In genomic region chr6:125994659-125995488, GRCh38 we compare ENCODE assay signal across 25 cellular contexts. TPM values are rescaled to one million over a fixed set of nuclear protein-coding genes. Genes with fewer than 3 reads are reported as not detected.
DNase-seq lines count a peak whose midpoint lies in the region; ATAC-seq and TF ChIP-seq lines count a peak whose summit lies in the region.
"Had no signal": no experiment of that assay in that cellular context is flagged by ENCODE, and none has a peak within 500 bp of the region (broad histone marks: within the 10 kb centered on the region; RNA-seq: fewer than 3 reads in every experiment).

No MANE protein-coding gene starts in this region.

- DNase-seq in DMS 273 (lab: John Stamatoyannopoulos, UW; ENCODE audit: unreplicated experiment) (peak; percentile 81), DMS153 treated with DMSO at 0.1 percent for 48 hours (lab: John Stamatoyannopoulos, UW; ENCODE audit: unreplicated experiment) (peak; percentile 39), T-helper 17 cell (no peak), left lobe of liver (ENCODE audit: low spot score) (no peak), ascending aorta (ENCODE audit: low spot score in 2 of 2) (no peak), AG20443 (ENCODE audit: low spot score) (no peak)
- DNase-seq: activated CD4-positive, alpha-beta memory T cell treated with anti-CD3 and anti-CD28 coated beads for 36 hours; activated CD8-positive, alpha-beta memory T cell treated with anti-CD3 and anti-CD28 coated beads, Interleukin-2, amount 50 U/mL, for 48 hours; activated naive CD4-positive, alpha-beta T cell treated with anti-CD3 and anti-CD28 coated beads, Interleukin-2, amount 50 U/mL, for 16 hours; amniotic stem cell; CD4-positive, CD25-positive, alpha-beta regulatory T cell; colonic mucosa; effector CD8-positive, alpha-beta T cell; Kasumi-1; MV-4-11; NCI-H2227 treated with DMSO at 0.1 percent for 48 hours; posterior cingulate gyrus; sigmoid colon; stimulated activated CD4-positive, alpha-beta T cell treated with anti-CD3 and anti-CD28 coated beads, Interleukin-4, amount 100 ng/mL, for 4 hours had no signal

- H3K4me3 Mint-ChIP-seq in T-helper 17 cell, result peak overlapping the region; percentile 59
- H3K4me3 Mint-ChIP-seq: activated CD4-positive, alpha-beta memory T cell treated with anti-CD3 and anti-CD28 coated beads for 36 hours; neural progenitor cell; stimulated activated memory B cell treated with anti-CD40 and anti-IgM and Interleukin-4, amounts not matched to agents 10 μg/mL and 1 μg/mL and 100 μg/mL, for 72 hours had no signal

- H3K27ac Mint-ChIP-seq in T-helper 17 cell, result peak overlapping the region; percentile 80
- H3K27ac Mint-ChIP-seq: activated CD4-positive, alpha-beta memory T cell treated with anti-CD3 and anti-CD28 coated beads for 36 hours; neural progenitor cell had no signal

- no peak for TF ChIP-seq CTCF in ascending aorta (IDR thresholded peaks at IDR 0.05)

- intact Hi-C loops in ascending aorta (cut with DNase I), result loop anchor here (5.0 kb wide), 1 partner anchor 1272 kb away; the partner anchor contains the start of gene RNF146

- H3K4me1 Mint-ChIP-seq in T-helper 17 cell, result peaks cover 35% of the 10 kb centered on the region

- H3K27me3 Mint-ChIP-seq in T-helper 17 cell, result no peaks in the 10 kb centered on the region
- H3K27me3 Mint-ChIP-seq: activated CD4-positive, alpha-beta memory T cell treated with anti-CD3 and anti-CD28 coated beads for 36 hours; CD4-positive, CD25-positive, alpha-beta regulatory T cell; stimulated activated memory B cell treated with anti-CD40 and anti-IgM and Interleukin-4, amounts not matched to agents 10 μg/mL and 1 μg/mL and 100 μg/mL, for 72 hours had no signal

- ATAC-seq in T-helper 17 cell (no peak), left lobe of liver (peak; percentile 82), GM21526 (IDR thresholded peaks at IDR 0.05; ENCODE audit: low FRiP score, unreplicated experiment) (no peak)
- ATAC-seq: activated CD4-positive, CD25-positive, alpha-beta regulatory T cell treated with anti-CD3 and anti-CD28 coated beads, Interleukin-2, amount 50 U/mL, for 24 hours; stimulated activated memory B cell treated with anti-CD40 and anti-IgM and Interleukin-4, amounts not matched to agents 10 μg/mL and 1 μg/mL and 100 μg/mL, for 72 hours had no signal

- H3K36me3 ChIP-seq in ascending aorta, result peaks cover 7 to 26% of the 10 kb centered on the region in 2 donors
- H3K36me3 ChIP-seq: colonic mucosa had no signal

- H3K36me3 Mint-ChIP-seq in T-helper 17 cell (ENCODE audit: low read depth), result peaks cover 7% of the 10 kb centered on the region

- H3K9me3 ChIP-seq in T-helper 17 cell (ENCODE audit: control insufficient read depth, low read length, poor library complexity, severe bottlenecking) (no peaks in the 10 kb centered on the region), ascending aorta (no peaks in the 10 kb centered on the region)
- H3K9me3 ChIP-seq: colonic mucosa, sigmoid colon, SJSA1 had no signal

- no peaks in the 10 kb centered on the region for H3K27me3 ChIP-seq in ascending aorta
- H3K27me3 ChIP-seq: colonic mucosa, neural progenitor cell, sigmoid colon, SJSA1 had no signal

- H3K4me3 ChIP-seq in ascending aorta, result no peak overlapping the region
- H3K4me3 ChIP-seq: colonic mucosa, neural progenitor cell, sigmoid colon, SJSA1 had no signal

- no peaks in the 10 kb centered on the region for H3K4me1 ChIP-seq in ascending aorta
- H3K4me1 ChIP-seq: colonic mucosa, SJSA1 had no signal

- H3K27ac ChIP-seq in ascending aorta, result no peak overlapping the region
- H3K27ac ChIP-seq: colonic mucosa, epithelial cell of prostate, neural progenitor cell, sigmoid colon, SJSA1 had no signal

RNA-seq across cellular contexts. Expression of gene TRMT11, which starts 8.5 kb away (rescaled TPM):
- 10 to 100 TPM; 17.8 to 20.1 TPM for total RNA-seq in T-helper 17 cell
- total RNA-seq in left lobe of liver, result 11.6 TPM
- total RNA-seq in ascending aorta, result 44.6 TPM

RNA-seq across cellular contexts. Expression of gene HINT3, which starts 38.3 kb away (rescaled TPM):
- total RNA-seq in T-helper 17 cell, result 10 to 100 TPM in 1 of 2 donors, 1 to 10 TPM in 1; 7.6 to 10.6 TPM
- 9.1 TPM for total RNA-seq in left lobe of liver
- 5.2 TPM for total RNA-seq in ascending aorta

Comparison
In these comparisons a context has a peak if more than half of its experiments do, and no peak if none do; other contexts are left out.
1. DNase-seq: peak in DMS 273 (single experiment) and DMS153 treated with DMSO at 0.1 percent for 48 hours (single experiment); none in T-helper 17 cell (0 of 3), left lobe of liver (single experiment), ascending aorta (0 of 2) and AG20443 (single experiment).